ENCODE assay signal across 12 cellular contexts in genomic region chr1:88737338-88737927, GRCh38. TPM values are rescaled to one million over a fixed set of nuclear protein-coding genes. Genes with fewer than 3 reads are reported as not detected.
DNase-seq lines count a peak whose midpoint lies in the region; ATAC-seq, FAIRE-seq and TF ChIP-seq lines count a peak whose summit lies in the region.
"Had no signal": no experiment of that assay in that cellular context is flagged by ENCODE, and none has a peak within 500 bp of the region (broad histone marks: within the 10 kb centered on the region; RNA-seq: fewer than 3 reads in every experiment).

No MANE protein-coding gene starts in this region.

- no peaks in the 10 kb centered on the region for H3K23me2 ChIP-seq in H1 (ENCODE audit: low read depth, low read length)

- H3K4me3 ChIP-seq in cardiac muscle cell (no peak overlapping the region), right atrium auricular region (no peak overlapping the region), H1 (ENCODE audit: extremely low read depth in 1 of 4, insufficient read depth in 2 of 4, low read depth in 3 of 4, low read length in 4 of 4) (no peak overlapping the region), mesendoderm (ENCODE audit: low read length) (no peak overlapping the region)

- 94% methylated on average over 3 of the region's 3 CpGs; no CpG with 5 or more reads in 1 of the 2 experiments for WGBS in H1 (ENCODE audit: extremely low coverage in 1 of 2, insufficient coverage in 1 of 2, insufficient read length in 1 of 2, insufficient replicate concordance in 2 of 2, low coverage in 1 of 2, low lambda C conversion rate in 2 of 2, missing lambda C conversion rate in 1 of 2), 2 experiments
- no CpG with 5 or more reads among the region's 3 CpGs for WGBS in mesendoderm (ENCODE audit: extremely low coverage, insufficient coverage, low lambda C conversion rate)

- no peak overlapping the region for H2AFZ ChIP-seq in H1 (ENCODE audit: low read length)

- TF ChIP-seq EP300 in H1 (IDR thresholded peaks at IDR 0.05; ENCODE audit: borderline replicate concordance in 1 of 2, low read depth in 2 of 2, low read length in 2 of 2) = no peak

- H3K36me3 ChIP-seq in cardiac muscle cell = peaks cover 4% of the 10 kb centered on the region
- H3K36me3 ChIP-seq in right atrium auricular region = no peaks in the 10 kb centered on the region
- H3K36me3 ChIP-seq in H1 (ENCODE audit: control insufficient read depth in 2 of 4, insufficient read depth in 4 of 4, low read length in 3 of 4) = no peaks in the 10 kb centered on the region; a peak in 1 of 8 replicates
- H3K36me3 ChIP-seq in mesendoderm (ENCODE audit: control insufficient read depth, insufficient read depth, low read length) = no peaks in the 10 kb centered on the region

- H2BK120ac ChIP-seq in H1 (replicated peaks; ENCODE audit: low read depth, low read length) (no peak overlapping the region), mesendoderm (ENCODE audit: low read depth, low read length) (no peak overlapping the region)

- POLR2A ChIA-PET in H1 (lab: Charles Lee; ENCODE audit: partially characterized antibody) = interaction anchor here (0.5 kb wide), 1 partner anchor 461 kb away, joined by 3 read pairs; the partner anchor contains the start of gene GBP4

- FAIRE-seq in H1 (lab: Jason Lieb, UNC) = no peak
- FAIRE-seq: A204.1 had no signal

- peak; percentile 15 to 43; a peak in 1 of 4 replicates for TF ChIP-seq RAD21 in H1 (IDR thresholded peaks at IDR 0.05 in 1 of 2, conservative IDR thresholded peaks at IDR 0.05 in 1 of 2; ENCODE audit: low read depth in 2 of 2, low read length in 2 of 2)

- H4K8ac ChIP-seq in H1 (ENCODE audit: extremely low read depth, insufficient read depth, low read length) = 0 out of 2 replicates have a peak overlapping the region, but pooled peaks have one; percentile 36
- H4K8ac ChIP-seq in mesendoderm (ENCODE audit: low read depth, low read length) = no peak overlapping the region

- H4K20me1 ChIP-seq in H1 (replicated peaks in 1 of 2; ENCODE audit: control insufficient read depth in 1 of 2, insufficient read depth in 2 of 2, low read length in 2 of 2) = peaks cover 0 to 7% of the 10 kb centered on the region in 2 experiments

- DNase-seq in cardiac muscle cell (ENCODE audit: low read depth in 1 of 2, low spot score in 1 of 2) (no peak), right atrium auricular region (ENCODE audit: low spot score) (no peak), H1 (ENCODE audit: low read depth in 1 of 2, low spot score in 2 of 2) (no peak), mesendoderm (peak; percentile 41), GM10266 (ENCODE audit: extremely low spot score) (no peak), Ammon's horn (ENCODE audit: low spot score) (no peak)
- DNase-seq: NCI-H1417 treated with DMSO at 0.1 percent for 48 hours, NCI-H2029 treated with DMSO at 0.1 percent for 48 hours, NCI-H510A had no signal

- 0 out of 2 replicates have a peak overlapping the region, but pooled peaks have one; percentile 74 for H2BK15ac ChIP-seq in H1 (ENCODE audit: low read length)
- no peak overlapping the region for H2BK15ac ChIP-seq in mesendoderm (replicated peaks; ENCODE audit: low read depth)

- H3K4me1 ChIP-seq in cardiac muscle cell (ENCODE audit: low read depth) (peaks cover 14% of the 10 kb centered on the region), right atrium auricular region (peaks cover 0 to 3% of the 10 kb centered on the region in 2 donors), H1 (replicated peaks in 1 of 4; ENCODE audit: control insufficient read depth in 3 of 4, insufficient read depth in 4 of 4, low read length in 3 of 4) (peaks cover 0 to 10% (median 7%) of the 10 kb centered on the region in 4 experiments; a peak in 3 of 7 replicates), mesendoderm (ENCODE audit: control insufficient read depth, low read depth, low read length) (no peaks in the 10 kb centered on the region)

- peak overlapping the region; percentile 91; the same call in 1 of the 2 replicates for H2BK12ac ChIP-seq in H1 (ENCODE audit: low read depth, low read length)

- no peak for TF ChIP-seq CTCF in cardiac muscle cell (IDR thresholded peaks at IDR 0.05; ENCODE audit: low read depth, low read length)
- no peak for TF ChIP-seq CTCF in right atrium auricular region (IDR thresholded peaks at IDR 0.05)
- peak in 2 of 3 experiments; percentile 7 to 10; a peak in 2 of 4 replicates for TF ChIP-seq CTCF in H1 (IDR thresholded peaks at IDR 0.05; ENCODE audit: control extremely low read depth in 1 of 3, insufficient read depth in 1 of 3, low read depth in 1 of 3, low read length in 3 of 3)
- no peak for TF ChIP-seq CTCF in GM10266 (IDR thresholded peaks at IDR 0.05; ENCODE audit: control insufficient read depth, insufficient read depth, low read depth, missing control alignments)

- no peak overlapping the region for H3K9ac ChIP-seq in H1 (replicated peaks in 1 of 4; ENCODE audit: extremely low read depth in 1 of 4, low read depth in 3 of 4, low read length in 3 of 4)
- no peak overlapping the region for H3K9ac ChIP-seq in mesendoderm (ENCODE audit: low read length)

- H3K9me3 ChIP-seq in cardiac muscle cell (ENCODE audit: low read depth) = no peaks in the 10 kb centered on the region
- peaks cover 0 to 20% of the 10 kb centered on the region in 2 donors for H3K9me3 ChIP-seq in right atrium auricular region
- peaks cover 0 to 3% of the 10 kb centered on the region in 2 experiments; a peak in 1 of 4 replicates for H3K9me3 ChIP-seq in H1 (ENCODE audit: insufficient read depth in 2 of 2, low read depth in 1 of 2, low read length in 1 of 2)

- H3K56ac ChIP-seq in H1 (replicated peaks; ENCODE audit: insufficient read length, low read depth, low read length) = no peak overlapping the region
- H3K56ac ChIP-seq in mesendoderm (ENCODE audit: low read length) = no peak overlapping the region

- H3K18ac ChIP-seq in H1 (ENCODE audit: extremely low read depth, low read length) (peak overlapping the region; percentile 4; the same call in 1 of the 2 replicates), mesendoderm (ENCODE audit: low read length) (no peak overlapping the region)

- H3K4ac ChIP-seq in H1 (replicated peaks; ENCODE audit: insufficient read length, low read depth, low read length) (no peak overlapping the region), mesendoderm (ENCODE audit: low read depth, low read length) (no peak overlapping the region)

- peaks cover 8% of the 10 kb centered on the region; the same call in 1 of the 2 replicates for H3K79me1 ChIP-seq in H1 (ENCODE audit: low read depth, low read length)
- peaks cover 6% of the 10 kb centered on the region for H3K79me1 ChIP-seq in mesendoderm (ENCODE audit: low read length)

- no peak overlapping the region for H2BK20ac ChIP-seq in H1 (ENCODE audit: low read length)

- peak overlapping the region; percentile 79; the same call in 1 of the 2 replicates for H2BK5ac ChIP-seq in H1 (ENCODE audit: low read depth, low read length)
- no peak overlapping the region for H2BK5ac ChIP-seq in mesendoderm (ENCODE audit: low read length)

- no peak for TF ChIP-seq POLR2A in H1 (IDR thresholded peaks at IDR 0.05; ENCODE audit: control extremely low read depth in 1 of 2, low read depth in 2 of 2, low read length in 2 of 2)

- CTCF ChIA-PET in H1 (lab: Charles Lee; ENCODE audit: partially characterized antibody) = interaction anchor here (0.9 to 3.2 kb wide), 17 partner anchors 12 to 195 kb away, joined by 3 to 57 read pairs (median 5); no protein-coding TSS in a partner anchor

- H3K14ac ChIP-seq in H1 (ENCODE audit: insufficient read length) = no peak overlapping the region

- H3K27me3 ChIP-seq in cardiac muscle cell (no peaks in the 10 kb centered on the region), right atrium auricular region (no peaks in the 10 kb centered on the region), H1 (replicated peaks in 1 of 4; ENCODE audit: control insufficient read depth in 3 of 4, extremely low read depth in 1 of 4, insufficient read depth in 3 of 4, low read length in 3 of 4) (no peaks in the 10 kb centered on the region), mesendoderm (ENCODE audit: insufficient read depth, low read length, poor library complexity) (no peaks in the 10 kb centered on the region)

- H4K91ac ChIP-seq in H1 (replicated peaks; ENCODE audit: insufficient read length, low read length) = peak overlapping the region; percentile 6

- H4K5ac ChIP-seq in H1 (ENCODE audit: insufficient read length, low read depth, low read length) = no peak overlapping the region
- no peak overlapping the region for H4K5ac ChIP-seq in mesendoderm (ENCODE audit: low read length)

- no peak for ATAC-seq in GM18861 (IDR thresholded peaks at IDR 0.05; ENCODE audit: unreplicated experiment)
- ATAC-seq in esophagus mucosa = no peak

- peaks cover 0 to 80% of the 10 kb centered on the region in 2 experiments; a peak in 3 of 4 replicates for H3K79me2 ChIP-seq in H1 (ENCODE audit: control insufficient read depth in 1 of 2, insufficient read depth in 2 of 2, low read length in 2 of 2)
- peaks cover 14% of the 10 kb centered on the region for H3K79me2 ChIP-seq in mesendoderm (ENCODE audit: control insufficient read depth, insufficient read depth, low read length)

- H3K4me2 ChIP-seq in H1 (ENCODE audit: insufficient read depth in 1 of 2, low read depth in 2 of 2, low read length in 2 of 2) = peak overlapping the region in 1 of 2 experiments; percentile 9; a peak in 1 of 4 replicates
- no peak overlapping the region for H3K4me2 ChIP-seq in mesendoderm (ENCODE audit: low read length)

- H3K23ac ChIP-seq in H1 (ENCODE audit: insufficient read length) (no peak overlapping the region), mesendoderm (ENCODE audit: low read length) (no peak overlapping the region)

- H2AK5ac ChIP-seq in H1 (ENCODE audit: low read depth, low read length) (0 out of 2 replicates have a peak overlapping the region, but pooled peaks have one; percentile 67), mesendoderm (ENCODE audit: low read length) (no peak overlapping the region)

- H3K27ac ChIP-seq in cardiac muscle cell (peak overlapping the region; percentile 1), right atrium auricular region (no peak overlapping the region), H1 (ENCODE audit: low read depth, low read length) (no peak overlapping the region), mesendoderm (ENCODE audit: low read depth, low read length) (no peak overlapping the region)

RNA-seq across cellular contexts. Expression of gene PKN2, which starts 53.4 kb away (rescaled TPM):
- total RNA-seq in cardiac muscle cell (18.4 and 27.6 TPM in 2 replicates), right atrium auricular region (10 to 100 TPM; 21.7 to 24.9 TPM), esophagus mucosa (34.5 TPM)
- polyA plus RNA-seq in cardiac muscle cell (22.5 and 25.8 TPM in 2 replicates), H1 (2011; rRNA removed) (3.8 and 7.8 TPM in 2 replicates)
- total RNA-seq in H1 (2021; fragmentation: NEBNext Ultra II Directional; extraction: Animal tissue kit (Norgen Biotek cat#: 25700)) = 31.4 and 32.0 TPM in 2 replicates
- polyA plus RNA-seq in H1 (2011; cell fraction: cytosol; rRNA removed) = 9.6 TPM
- polyA plus RNA-seq in H1 (2011; cell fraction: nucleus; rRNA removed) = 9.2 TPM
- polyA plus RNA-seq in H1 (2012, experiment 1 of 2) = 7.0 to 19.6 TPM (median 9.5 TPM) in 4 replicates
- 0.64 TPM for polyA plus RNA-seq in H1 (2012, experiment 2 of 2)
- polyA plus RNA-seq in H1 (2013, experiment 1 of 2) = 19.1 TPM
- 17.7 TPM for polyA plus RNA-seq in H1 (2013, experiment 2 of 2)
- polyA minus RNA-seq in H1 (2011; rRNA and poly(A)+ RNA removed) = 22.2 and 32.8 TPM in 2 replicates
- polyA minus RNA-seq in H1 (2011; cell fraction: cytosol; rRNA and poly(A)+ RNA removed) = 20.2 TPM
- 50.2 TPM for polyA minus RNA-seq in H1 (2011; cell fraction: nucleus; rRNA and poly(A)+ RNA removed)
- 14.1 TPM for polyA plus RNA-seq in mesendoderm (2013, experiment 1 of 2)
- polyA plus RNA-seq in mesendoderm (2013, experiment 2 of 2) = 14.7 TPM

Comparison
In these comparisons a context has a peak if more than half of its experiments do, and no peak if none do; other contexts are left out.
1. CTCF ChIP-seq: peak in H1 (2 of 3); none in cardiac muscle cell (single experiment), right atrium auricular region (0 of 2) and GM10266 (single experiment).